In genomic region chr7:37960483-37960882, GRCh38 we compare ENCODE assay signal across 29 cellular contexts. TPM values are rescaled to one million over a fixed set of nuclear protein-coding genes. Genes with fewer than 3 reads are reported as not detected.
"Had no signal": no experiment of that assay in that cellular context is flagged by ENCODE, and none has a peak within 500 bp of the region (broad histone marks: within the 10 kb centered on the region; RNA-seq: fewer than 3 reads in every experiment).

No MANE protein-coding gene starts in this region.

- H3K9me3 ChIP-seq: left ventricle myocardium inferior, neutrophil, testis, thyroid gland, transverse colon, upper lobe of left lung, vagina had no signal

- H3K4me2 ChIP-seq: neural progenitor cell had no signal

- H3K36me3 ChIP-seq: left ventricle myocardium inferior, neural progenitor cell, neutrophil, stomach, thyroid gland, transverse colon, upper lobe of left lung, vagina had no signal

- H3K79me2 ChIP-seq: parathyroid adenoma had no signal

- H2AFZ ChIP-seq: neural progenitor cell, parathyroid adenoma had no signal

- H3K9ac ChIP-seq: neural progenitor cell, parathyroid adenoma had no signal

- H3K4me3 ChIP-seq: left ventricle myocardium inferior, lung, neural progenitor cell, skin epidermis, stomach, testis, thyroid gland, transverse colon, upper lobe of left lung, vagina had no signal

- ATAC-seq: natural killer cell; right cardiac atrium; sciatic nerve; stimulated activated naive B cell treated with anti-CD40 and anti-IgM and Interleukin-4, amounts not matched to agents 10 μg/mL and 1 μg/mL and 100 μg/mL, for 72 hours; stimulated activated naive CD8-positive, alpha-beta T cell treated with anti-CD3 and anti-CD28 coated beads, Interleukin-15, Interleukin-2, amounts not matched to agents 100 U/mL and 50 U/mL, for 24 hours had no signal

- H3K4me1 ChIP-seq: left ventricle myocardium inferior, neural progenitor cell, parathyroid adenoma, stomach, testis, thyroid gland, transverse colon, upper lobe of left lung, vagina had no signal

- H3K27ac ChIP-seq: left ventricle myocardium inferior, neural progenitor cell, neutrophil, parathyroid adenoma, skin epidermis, stomach, testis, thyroid gland, transverse colon, upper lobe of left lung, vagina had no signal

- DNase-seq: islet precursor cell; left ventricle myocardium inferior; mesendoderm; naive B cell; natural killer cell; nephron progenitor cell; occipital lobe; retina; right cardiac atrium; stimulated activated CD4-positive, alpha-beta T cell treated with anti-CD3 and anti-CD28 coated beads, Interleukin-12 subunit alpha, Interleukin-12 subunit beta, amount 100 ng/mL, for 4 hours; stimulated activated CD4-positive, alpha-beta T cell treated with anti-CD3 and anti-CD28 coated beads, Interleukin-15, amount 100 ng/mL, for 24 hours; stimulated activated CD4-positive, alpha-beta T cell treated with anti-CD3 and anti-CD28 coated beads, Interleukin-2, amount 100 ng/mL, for 24 hours; stimulated activated CD4-positive, alpha-beta T cell treated with anti-CD3 and anti-CD28 coated beads, Interleukin-4, amount 100 ng/mL, for 1 hour; stimulated activated naive B cell treated with anti-CD40 and anti-IgM and Interleukin-4, amounts not matched to agents 10 μg/mL and 1 μg/mL and 100 μg/mL, for 72 hours; stimulated activated naive CD8-positive, alpha-beta T cell treated with anti-CD3 and anti-CD28 coated beads, Interleukin-15, Interleukin-2, amounts not matched to agents 100 U/mL and 50 U/mL, for 24 hours; stomach; testis; thyroid gland; transverse colon; upper lobe of left lung had no signal

- H3K27me3 ChIP-seq: neural progenitor cell, neutrophil, stomach, testis, thyroid gland, transverse colon, upper lobe of left lung, vagina had no signal

RNA-seq across cellular contexts. Expression of gene SFRP4, which starts 43.9 kb away (rescaled TPM):
- total RNA-seq: kidney epithelial cell, mononuclear cell had no signal
